10 cellular contexts compared by ENCODE assay signal in genomic region chr15:99485153-99485947, GRCh38.
A peak's percentile ranks its signal among the peaks of the same experiment; 100 is the strongest.
DNase-seq lines count a peak whose midpoint lies in the region; ATAC-seq, FAIRE-seq and TF ChIP-seq lines count a peak whose summit lies in the region.
"Had no signal": no experiment of that assay in that cellular context is flagged by ENCODE, and none has a peak within 500 bp of the region (broad histone marks: within the 10 kb centered on the region; RNA-seq: fewer than 3 reads in every experiment).

No MANE protein-coding gene starts in this region.

- H3K23ac ChIP-seq in H9 (ENCODE audit: insufficient read length, low read depth, low read length): no peak overlapping the region

- no peak overlapping the region for H3K9ac ChIP-seq in H9 (ENCODE audit: extremely low read depth, insufficient read length, low read length)

- H2BK120ac ChIP-seq in H9 (ENCODE audit: low read depth, low read length, poor library complexity, severe bottlenecking): no peak overlapping the region

- H2AFZ ChIP-seq in H9 (ENCODE audit: low read length): no peak overlapping the region

- no peak overlapping the region for H4K8ac ChIP-seq in H9 (replicated peaks; ENCODE audit: insufficient read length, low read depth, low read length)

- no peak for FAIRE-seq in A549 (lab: Jason Lieb, UNC)

- no peaks in the 10 kb centered on the region; a peak in 2 of 5 replicates for H3K9me3 Mint-ChIP-seq in H9
- H3K9me3 Mint-ChIP-seq in central memory CD8-positive, alpha-beta T cell: no peaks in the 10 kb centered on the region

- CTCF ChIA-PET in A549 (lab: Yijun Ruan, JAX): interaction anchor here (0.7 to 2.3 kb wide), 5 partner anchors 8 to 219 kb away, joined by 3 to 9 read pairs (median 4); no protein-coding TSS in a partner anchor

- H3K27ac Mint-ChIP-seq in H9: no peak overlapping the region
- H3K27ac Mint-ChIP-seq in central memory CD8-positive, alpha-beta T cell (ENCODE audit: low read depth): no peak overlapping the region

- 0 out of 6 replicates have a peak overlapping the region, but pooled peaks of 1 of the 2 experiments have one; percentile 80 for H3K27ac ChIP-seq in A549
- H3K27ac ChIP-seq in H9 (ENCODE audit: insufficient read length, low read depth, low read length): no peak overlapping the region

- no peak overlapping the region for H3T11ph ChIP-seq in H9 (ENCODE audit: low read length)

- H3K4me1 ChIP-seq in A549 (peaks cover 13% of the 10 kb centered on the region), H9 (ENCODE audit: insufficient read depth, low read length) (no peaks in the 10 kb centered on the region; the same call in 1 of the 2 replicates)

- no peaks in the 10 kb centered on the region for H3K27me3 ChIP-seq in H9 (ENCODE audit: insufficient read depth, low read length)

- peak overlapping the region; percentile 70 to 71 for H3K4me3 Mint-ChIP-seq in H9
- H3K4me3 Mint-ChIP-seq in central memory CD8-positive, alpha-beta T cell: peak overlapping the region; percentile 3

- H3K23me2 ChIP-seq in H9 (ENCODE audit: insufficient read length, low read depth, low read length, poor library complexity, severe bottlenecking): no peaks in the 10 kb centered on the region

- no peak for TF ChIP-seq RAD21 in A549 (conservative IDR thresholded peaks at IDR 0.05 in 1 of 2, IDR thresholded peaks at IDR 0.05 in 1 of 2)

- H3K4ac ChIP-seq in H9 (ENCODE audit: low read depth, low read length): no peak overlapping the region

- no peak overlapping the region for H2BK15ac ChIP-seq in H9 (ENCODE audit: low read depth, low read length)

- no peak for TF ChIP-seq POLR2A in A549 (IDR thresholded peaks at IDR 0.05; ENCODE audit: low read length)

- peaks cover 25% of the 10 kb centered on the region for H3K27me3 Mint-ChIP-seq in H9 (ENCODE audit: low read depth)
- H3K27me3 Mint-ChIP-seq in central memory CD8-positive, alpha-beta T cell: peaks cover 21% of the 10 kb centered on the region

- H3K18ac ChIP-seq in H9 (ENCODE audit: insufficient read length, low read depth, low read length): no peak overlapping the region

- no peak overlapping the region for H2BK20ac ChIP-seq in H9 (ENCODE audit: low read depth, low read length, poor library complexity, severe bottlenecking)

- H4K5ac ChIP-seq in H9 (ENCODE audit: insufficient read length, low read depth, low read length): no peak overlapping the region

- H2BK5ac ChIP-seq in H9 (ENCODE audit: insufficient read length, low read length): no peak overlapping the region

- H3K79me2 ChIP-seq in H9 (ENCODE audit: insufficient read depth, low read length): no peaks in the 10 kb centered on the region

- POLR2A ChIA-PET in A549 (lab: Yijun Ruan, JAX): interaction anchor here (0.9 kb wide), 1 partner anchor 9 kb away, joined by 5 read pairs; no protein-coding TSS in a partner anchor

- no peak for TF ChIP-seq CTCF in A549 (IDR thresholded peaks at IDR 0.05)
- TF ChIP-seq CTCF in H9 (conservative IDR thresholded peaks at IDR 0.05): no peak
- TF ChIP-seq CTCF in omental fat pad (IDR thresholded peaks at IDR 0.05): no peak

- H3K9me3 ChIP-seq in A549 (no peaks in the 10 kb centered on the region), H9 (ENCODE audit: control insufficient read depth, low read depth, low read length) (no peaks in the 10 kb centered on the region)

- no peak overlapping the region for H3K14ac ChIP-seq in H9 (ENCODE audit: insufficient read depth, low read length)

- 81% methylated on average over 11 of the region's 11 CpGs for WGBS in A549 (ENCODE audit: missing lambda C conversion rate)
- WGBS in H9 (ENCODE audit: extremely low coverage, insufficient read length, low lambda C conversion rate): no CpG with 5 or more reads among the region's 11 CpGs

- DNase-seq in A549 (ENCODE audit: low read depth in 1 of 2, low spot score in 1 of 2): no peak
- no peak for DNase-seq in H9
- DNase-seq in central memory CD8-positive, alpha-beta T cell (ENCODE audit: low spot score in 2 of 2): no peak
- DNase-seq in midbrain (lab: John Stamatoyannopoulos, UW): peak; percentile 22
- no peak for DNase-seq in omental fat pad (ENCODE audit: low spot score)
- DNase-seq in NCI-H524 treated with DMSO at 0.1 percent for 48 hours (lab: John Stamatoyannopoulos, UW): no peak
- DNase-seq: activated CD4-positive, CD25-positive, alpha-beta regulatory T cell; stimulated activated CD4-positive, alpha-beta T cell treated with anti-CD3 and anti-CD28 coated beads, Interleukin-1b, Interleukin-23, amount 100 ng/mL, for 48 hours had no signal

- ATAC-seq in A549: peak; percentile 4 to 12; a peak in 3 of 6 replicates
- no peak for ATAC-seq in central memory CD8-positive, alpha-beta T cell (replicated peaks; ENCODE audit: extremely low read depth, poor library complexity, severe bottlenecking)
- ATAC-seq in omental fat pad (ENCODE audit: low FRiP score): no peak
- no peak for ATAC-seq in HG02938 (IDR thresholded peaks at IDR 0.05; ENCODE audit: unreplicated experiment)
- ATAC-seq in GM18861 (IDR thresholded peaks at IDR 0.05; ENCODE audit: unreplicated experiment): no peak

- H3K4me3 ChIP-seq in A549: no peak overlapping the region

- no peak overlapping the region for H2AK5ac ChIP-seq in H9 (ENCODE audit: insufficient read length, low read length)

- H2BK12ac ChIP-seq in H9 (ENCODE audit: insufficient read length, low read depth, low read length): no peak overlapping the region

- TF ChIP-seq EP300 in A549 (IDR thresholded peaks at IDR 0.05): no peak

- no peak overlapping the region for H3K4me2 ChIP-seq in A549
- H3K4me2 ChIP-seq in H9 (ENCODE audit: insufficient read depth, insufficient read length, low read length): peak overlapping the region; percentile 55

- H3K4me1 Mint-ChIP-seq in H9: peaks cover 21 to 26% of the 10 kb centered on the region in 2 experiments
- peaks cover 8% of the 10 kb centered on the region for H3K4me1 Mint-ChIP-seq in central memory CD8-positive, alpha-beta T cell

- H4K91ac ChIP-seq in H9 (ENCODE audit: insufficient read length, low read depth, low read length): no peak overlapping the region

- no peak overlapping the region for H3K56ac ChIP-seq in H9 (ENCODE audit: insufficient read length, low read depth, low read length)

- H3K79me1 ChIP-seq in H9 (ENCODE audit: insufficient read depth, low read depth, low read length, poor library complexity, severe bottlenecking): no peaks in the 10 kb centered on the region

- no peaks in the 10 kb centered on the region; a peak in 2 of 7 replicates for H3K36me3 Mint-ChIP-seq in H9 (ENCODE audit: insufficient read depth in 1 of 3, low read depth in 3 of 3)
- no peaks in the 10 kb centered on the region for H3K36me3 Mint-ChIP-seq in central memory CD8-positive, alpha-beta T cell (ENCODE audit: insufficient read depth)

- no peaks in the 10 kb centered on the region for H4K20me1 ChIP-seq in H9 (ENCODE audit: control insufficient read depth, insufficient read depth, insufficient read length)

TF ChIP-seq in A549, 52 proteins besides CTCF, POLR2A, EP300 and RAD21:
- TF ChIP-seq KDM1A (IDR thresholded peaks at IDR 0.05; ENCODE audit: low read depth) (no peak), SREBF2 (IDR thresholded peaks at IDR 0.05) (no peak), CHD2 (IDR thresholded peaks at IDR 0.05; ENCODE audit: low read length, partially characterized antibody) (no peak), HOXA7 (CRISPR knock-in tag; IDR thresholded peaks at IDR 0.05) (no peak), MAX (IDR thresholded peaks at IDR 0.05) (no peak), ESRRA (IDR thresholded peaks at IDR 0.05; ENCODE audit: borderline replicate concordance, low read length) (no peak), BHLHE40 (IDR thresholded peaks at IDR 0.05; ENCODE audit: low read depth, low read length) (no peak), CHD4 (IDR thresholded peaks at IDR 0.05; ENCODE audit: borderline replicate concordance) (no peak), PHF8 (IDR thresholded peaks at IDR 0.05; ENCODE audit: borderline replicate concordance, low read depth) (no peak), ZFP36 (IDR thresholded peaks at IDR 0.05; ENCODE audit: borderline replicate concordance, partially characterized antibody) (no peak), ZNF302 (CRISPR knock-in tag; IDR thresholded peaks at IDR 0.05) (no peak), RNF2 (IDR thresholded peaks at IDR 0.05; ENCODE audit: borderline replicate concordance, low read depth) (no peak), FOSL2 (IDR thresholded peaks at IDR 0.05) (no peak), FOSL2 (CRISPR knock-in tag; IDR thresholded peaks at IDR 0.05) (no peak), FOXS1 (CRISPR knock-in tag; IDR thresholded peaks at IDR 0.05) (no peak), KDM5A (IDR thresholded peaks at IDR 0.05) (no peak), JUN (IDR thresholded peaks at IDR 0.05) (no peak), HEYL (CRISPR knock-in tag; IDR thresholded peaks at IDR 0.05) (no peak), ZSCAN20 (CRISPR knock-in tag; IDR thresholded peaks at IDR 0.05) (no peak), MAZ (IDR thresholded peaks at IDR 0.05; ENCODE audit: borderline replicate concordance, low read depth, low read length) (no peak), HOXB5 (CRISPR knock-in tag; IDR thresholded peaks at IDR 0.05) (no peak)

Comparison
In these comparisons a context has a peak if more than half of its experiments do, and no peak if none do; other contexts are left out.
1. ATAC-seq: peak in A549 (2 of 2); none in central memory CD8-positive, alpha-beta T cell (single experiment), omental fat pad (single experiment), HG02938 (single experiment) and GM18861 (single experiment).